ENCODE assay signal across 8 cellular contexts in the genomic region with DNA sequence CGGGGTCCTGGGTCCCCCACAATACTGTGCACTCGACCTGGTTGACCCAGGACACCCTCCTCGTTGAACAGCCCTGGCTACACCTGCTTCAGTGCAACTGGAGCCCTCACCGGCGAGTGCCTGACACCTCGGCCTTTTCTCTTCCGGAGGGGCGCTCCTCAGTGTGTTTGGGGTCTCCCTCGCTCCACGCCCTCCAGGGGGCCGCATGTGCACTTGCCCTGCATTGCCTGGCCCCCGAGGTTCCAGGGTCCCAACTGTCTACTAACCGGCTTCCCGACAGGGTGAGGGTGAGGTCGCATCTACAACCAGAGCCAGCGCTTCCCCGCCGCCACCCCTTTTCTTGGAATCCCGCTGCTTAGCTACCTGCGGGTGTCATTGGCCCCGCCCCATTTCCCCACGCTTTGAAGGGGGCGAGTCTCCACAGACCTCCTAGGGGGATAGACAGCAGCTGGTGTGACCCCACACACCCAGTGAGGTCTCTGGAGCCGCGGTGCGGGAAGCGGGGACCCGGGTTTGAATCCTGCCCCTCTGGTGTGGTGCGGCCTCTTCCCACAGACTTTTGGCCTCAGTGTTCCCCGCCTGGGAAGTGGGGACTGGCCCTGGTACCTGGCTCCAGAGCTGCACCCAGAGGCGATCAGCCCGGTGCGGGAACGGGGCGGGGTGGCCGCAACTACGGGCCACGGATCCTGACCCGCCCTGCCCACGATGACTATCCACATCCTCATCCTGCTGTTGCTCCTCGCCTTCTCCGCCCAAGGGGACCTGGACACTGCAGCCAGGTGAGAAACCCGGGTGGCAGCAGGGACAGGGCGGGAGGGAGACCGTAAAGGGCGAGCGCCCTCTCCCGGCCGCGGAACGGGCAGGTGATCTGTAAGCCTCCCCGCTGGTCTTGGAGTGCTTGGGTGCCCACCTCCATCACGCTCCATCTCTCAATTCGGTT. TPM values are rescaled to one million over a fixed set of nuclear protein-coding genes. Genes with fewer than 3 reads are reported as not detected.
DNase-seq lines count a peak whose midpoint lies in the region; ATAC-seq and TF ChIP-seq lines count a peak whose summit lies in the region.

A gene with protein sequence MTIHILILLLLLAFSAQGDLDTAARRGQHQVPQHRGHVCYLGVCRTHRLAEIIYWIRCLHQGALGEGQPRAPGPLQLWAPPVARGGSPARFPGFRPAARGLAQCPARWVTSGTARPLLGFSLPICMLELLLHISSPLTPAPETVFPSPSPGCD (plus strand): TSS at position 462 of the 940 bp plus-strand sequence. CDS start 244 bp downstream, at position 706.

- no peaks in the 10 kb centered on the region for H3K9me3 Mint-ChIP-seq in activated naive CD4-positive, alpha-beta T cell treated with anti-CD3 and anti-CD28 coated beads, Interleukin-2, amount 50 U/mL, for 72 hours

- H3K9me3 ChIP-seq in ES-I3 (ENCODE audit: control insufficient read depth, insufficient read depth, low read length): no peaks in the 10 kb centered on the region

- H3K27ac ChIP-seq in rectal smooth muscle tissue (ENCODE audit: low read depth, low read length): no peak within 1 kb of the TSS

- peaks cover 8% of the 10 kb centered on the region; the same call in 1 of the 2 replicates for H3K36me3 ChIP-seq in ES-I3 (ENCODE audit: insufficient read depth, low read length)
- H3K36me3 ChIP-seq in rectal smooth muscle tissue (ENCODE audit: control insufficient read depth, insufficient read depth, low read length): peaks cover 8% of the 10 kb centered on the region

- H3K27ac Mint-ChIP-seq in activated naive CD4-positive, alpha-beta T cell treated with anti-CD3 and anti-CD28 coated beads, Interleukin-2, amount 50 U/mL, for 72 hours: peak within 1 kb of the TSS; percentile 36 to 95

- peak; percentile 41 to 51 for ATAC-seq in activated naive CD4-positive, alpha-beta T cell treated with anti-CD3 and anti-CD28 coated beads, Interleukin-2, amount 50 U/mL, for 72 hours
- ATAC-seq in left ventricle myocardium superior (peak; percentile 60), GM18505 (IDR thresholded peaks at IDR 0.05; ENCODE audit: unreplicated experiment) (no peak), HG03097 (IDR thresholded peaks at IDR 0.05; ENCODE audit: low FRiP score, unreplicated experiment) (no peak)

- H3K9ac ChIP-seq in ES-I3 (ENCODE audit: low read depth, low read length) (peak within 1 kb of the TSS; percentile 75), rectal smooth muscle tissue (ENCODE audit: low read length) (no peak within 1 kb of the TSS)

- peaks cover 10% of the 10 kb centered on the region for H3K27me3 ChIP-seq in rectal smooth muscle tissue (ENCODE audit: control insufficient read depth, insufficient read depth, low read length)

- TF ChIP-seq POLR2A in GM18505 (IDR thresholded peaks at IDR 0.05; ENCODE audit: borderline replicate concordance, extremely low read depth, insufficient read depth, insufficient read length): no peak

- peak within 1 kb of the TSS; percentile 46 for H3K4me3 ChIP-seq in rectal smooth muscle tissue (ENCODE audit: low read length)

- intact Hi-C loops in left ventricle myocardium superior (cut with micrococcal nuclease): no loop called here

- H3K36me3 Mint-ChIP-seq in activated naive CD4-positive, alpha-beta T cell treated with anti-CD3 and anti-CD28 coated beads, Interleukin-2, amount 50 U/mL, for 72 hours: peaks cover 9% of the 10 kb centered on the region in 2 donors

- DNase-seq in NCI-H2196 treated with DMSO at 0.1 percent for 48 hours (lab: John Stamatoyannopoulos, UW; ENCODE audit: unreplicated experiment): peak; percentile 66
- DNase-seq in activated naive CD4-positive, alpha-beta T cell treated with anti-CD3 and anti-CD28 coated beads, Interleukin-2, amount 50 U/mL, for 72 hours (ENCODE audit: low spot score in 2 of 2): peak in 1 of 2 donors; percentile 59
- peak; percentile 74 for DNase-seq in left ventricle myocardium superior
- DNase-seq in GM19240 (ENCODE audit: insufficient read length, low spot score): no peak

- H3K4me1 ChIP-seq in ES-I3 (ENCODE audit: insufficient read depth, low read length) (peaks cover 15% of the 10 kb centered on the region; the same call in 1 of the 2 replicates), rectal smooth muscle tissue (ENCODE audit: control insufficient read depth, insufficient read depth, low read length) (peaks cover 7% of the 10 kb centered on the region)

RNA-seq across cellular contexts. Expression of the gene that starts here (rescaled TPM):
- total RNA-seq in activated naive CD4-positive, alpha-beta T cell treated with anti-CD3 and anti-CD28 coated beads, Interleukin-2, amount 50 U/mL, for 72 hours: 1 to 10 TPM; 5.6 to 6.2 TPM
- total RNA-seq in left ventricle myocardium superior: 0.87 TPM

Comparison
In these comparisons a context has a peak if more than half of its experiments do, and no peak if none do; other contexts are left out.
1. Peak in DNase-seq and ATAC-seq in left ventricle myocardium superior; RNA of the gene not detected or under 1 TPM.
2. ATAC-seq: peak in activated naive CD4-positive, alpha-beta T cell treated with anti-CD3 and anti-CD28 coated beads, Interleukin-2, amount 50 U/mL, for 72 hours (2 of 2); none in GM18505 (single experiment) and HG03097 (single experiment).